Comparison of ENCODE assay signal across 1 cellular context in genomic region chr11:65854161-65854592, GRCh38.
TF ChIP-seq lines count a peak whose summit lies in the region.

No MANE protein-coding gene starts in this region.

TF ChIP-seq in HepG2, 621 proteins besides CTCF, POLR2A, EP300 and RAD21 (continues in another document):
- peak; percentile 76 for TF ChIP-seq FOSL2 (CRISPR knock-in tag; IDR thresholded peaks at IDR 0.05)
- TF ChIP-seq ESRRA (CRISPR knock-in tag; IDR thresholded peaks at IDR 0.05; ENCODE audit: low read depth) = 0 out of 2 replicates have a peak, but pooled peaks have one; percentile 38
- TF ChIP-seq MBNL3 (CRISPR knock-in tag; conservative IDR thresholded peaks at IDR 0.05) = no peak
- no peak for TF ChIP-seq ZNF775 (CRISPR knock-in tag; IDR thresholded peaks at IDR 0.05; ENCODE audit: borderline replicate concordance)
- TF ChIP-seq, protein P1, sequence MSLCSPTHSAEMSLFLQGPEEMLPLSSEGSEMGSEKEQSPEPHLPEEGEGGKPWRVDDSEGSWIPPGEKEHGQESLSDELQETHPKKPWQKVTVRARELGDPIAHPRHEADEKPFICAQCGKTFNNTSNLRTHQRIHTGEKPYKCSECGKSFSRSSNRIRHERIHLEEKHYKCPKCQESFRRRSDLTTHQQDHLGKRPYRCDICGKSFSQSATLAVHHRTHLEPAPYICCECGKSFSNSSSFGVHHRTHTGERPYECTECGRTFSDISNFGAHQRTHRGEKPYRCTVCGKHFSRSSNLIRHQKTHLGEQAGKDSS (CRISPR knock-in tag; IDR thresholded peaks at IDR 0.05; ENCODE audit: borderline replicate concordance, low read depth) = 0 out of 2 replicates have a peak, but pooled peaks have one; percentile 32
- TF ChIP-seq, protein P2, sequence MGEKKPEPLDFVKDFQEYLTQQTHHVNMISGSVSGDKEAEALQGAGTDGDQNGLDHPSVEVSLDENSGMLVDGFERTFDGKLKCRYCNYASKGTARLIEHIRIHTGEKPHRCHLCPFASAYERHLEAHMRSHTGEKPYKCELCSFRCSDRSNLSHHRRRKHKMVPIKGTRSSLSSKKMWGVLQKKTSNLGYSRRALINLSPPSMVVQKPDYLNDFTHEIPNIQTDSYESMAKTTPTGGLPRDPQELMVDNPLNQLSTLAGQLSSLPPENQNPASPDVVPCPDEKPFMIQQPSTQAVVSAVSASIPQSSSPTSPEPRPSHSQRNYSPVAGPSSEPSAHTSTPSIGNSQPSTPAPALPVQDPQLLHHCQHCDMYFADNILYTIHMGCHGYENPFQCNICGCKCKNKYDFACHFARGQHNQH (CRISPR knock-in tag; IDR thresholded peaks at IDR 0.05) = 0 out of 2 replicates have a peak, but pooled peaks have one; percentile 20
- TF ChIP-seq ZNF556 (CRISPR knock-in tag; IDR thresholded peaks at IDR 0.05; ENCODE audit: borderline replicate concordance) = no peak
- TF ChIP-seq YEATS4 (CRISPR knock-in tag; IDR thresholded peaks at IDR 0.05; ENCODE audit: borderline replicate concordance) = peak; percentile 45; the same call in 1 of the 2 replicates
- peak; percentile 47; the same call in 1 of the 2 replicates for TF ChIP-seq MED1 (CRISPR knock-in tag; IDR thresholded peaks at IDR 0.05)
- peak; percentile 97 for TF ChIP-seq RXRA (CRISPR knock-in tag; IDR thresholded peaks at IDR 0.05)
- TF ChIP-seq ZNF430 (CRISPR knock-in tag; IDR thresholded peaks at IDR 0.05) = peak; percentile 22; the same call in 1 of the 2 replicates
- peak; percentile 42; the same call in 1 of the 2 replicates for TF ChIP-seq SPEN (CRISPR knock-in tag; IDR thresholded peaks at IDR 0.05; ENCODE audit: low read depth)
- 0 out of 2 replicates have a peak, but pooled peaks have one; percentile 22 for TF ChIP-seq FOXK1 (CRISPR knock-in tag; IDR thresholded peaks at IDR 0.05; ENCODE audit: borderline replicate concordance, low read depth)
- TF ChIP-seq ZNF264 (CRISPR knock-in tag; IDR thresholded peaks at IDR 0.05) = 0 out of 2 replicates have a peak, but pooled peaks have one; percentile 23
- no peak for TF ChIP-seq ETS1 (CRISPR knock-in tag; IDR thresholded peaks at IDR 0.05)
- TF ChIP-seq, protein P3, sequence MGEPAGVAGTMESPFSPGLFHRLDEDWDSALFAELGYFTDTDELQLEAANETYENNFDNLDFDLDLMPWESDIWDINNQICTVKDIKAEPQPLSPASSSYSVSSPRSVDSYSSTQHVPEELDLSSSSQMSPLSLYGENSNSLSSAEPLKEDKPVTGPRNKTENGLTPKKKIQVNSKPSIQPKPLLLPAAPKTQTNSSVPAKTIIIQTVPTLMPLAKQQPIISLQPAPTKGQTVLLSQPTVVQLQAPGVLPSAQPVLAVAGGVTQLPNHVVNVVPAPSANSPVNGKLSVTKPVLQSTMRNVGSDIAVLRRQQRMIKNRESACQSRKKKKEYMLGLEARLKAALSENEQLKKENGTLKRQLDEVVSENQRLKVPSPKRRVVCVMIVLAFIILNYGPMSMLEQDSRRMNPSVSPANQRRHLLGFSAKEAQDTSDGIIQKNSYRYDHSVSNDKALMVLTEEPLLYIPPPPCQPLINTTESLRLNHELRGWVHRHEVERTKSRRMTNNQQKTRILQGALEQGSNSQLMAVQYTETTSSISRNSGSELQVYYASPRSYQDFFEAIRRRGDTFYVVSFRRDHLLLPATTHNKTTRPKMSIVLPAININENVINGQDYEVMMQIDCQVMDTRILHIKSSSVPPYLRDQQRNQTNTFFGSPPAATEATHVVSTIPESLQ (CRISPR knock-in tag; conservative IDR thresholded peaks at IDR 0.05) = no peak
- peak; percentile 65 for TF ChIP-seq RBM22 (optimal IDR thresholded peaks at IDR 0.05; ENCODE audit: low read length)
- peak; percentile 38; the same call in 1 of the 2 replicates for TF ChIP-seq CREM (IDR thresholded peaks at IDR 0.05)
- TF ChIP-seq CREM (CRISPR knock-in tag; IDR thresholded peaks at IDR 0.05) = no peak
- peak; percentile 85 for TF ChIP-seq HNF4A (CRISPR knock-in tag; IDR thresholded peaks at IDR 0.05)
- TF ChIP-seq ZFP90 (CRISPR knock-in tag; IDR thresholded peaks at IDR 0.05; ENCODE audit: borderline replicate concordance) = 0 out of 2 replicates have a peak, but pooled peaks have one; percentile 28
- TF ChIP-seq MAFF (IDR thresholded peaks at IDR 0.05; ENCODE audit: low read depth, low read length) = no peak
- 0 out of 2 replicates have a peak, but pooled peaks have one; percentile 32 for TF ChIP-seq ARID5B (CRISPR knock-in tag; IDR thresholded peaks at IDR 0.05)
- TF ChIP-seq POGK (CRISPR knock-in tag; conservative IDR thresholded peaks at IDR 0.05) = no peak
- peak; percentile 53; the same call in 1 of the 2 replicates for TF ChIP-seq ZNF574 (CRISPR knock-in tag; IDR thresholded peaks at IDR 0.05)
- no peak for TF ChIP-seq ZNF329 (CRISPR knock-in tag; IDR thresholded peaks at IDR 0.05; ENCODE audit: low read depth)
- no peak for TF ChIP-seq CREB1 (IDR thresholded peaks at IDR 0.05)
- TF ChIP-seq CREB1 (CRISPR knock-in tag; IDR thresholded peaks at IDR 0.05) = no peak
- TF ChIP-seq, protein P4, sequence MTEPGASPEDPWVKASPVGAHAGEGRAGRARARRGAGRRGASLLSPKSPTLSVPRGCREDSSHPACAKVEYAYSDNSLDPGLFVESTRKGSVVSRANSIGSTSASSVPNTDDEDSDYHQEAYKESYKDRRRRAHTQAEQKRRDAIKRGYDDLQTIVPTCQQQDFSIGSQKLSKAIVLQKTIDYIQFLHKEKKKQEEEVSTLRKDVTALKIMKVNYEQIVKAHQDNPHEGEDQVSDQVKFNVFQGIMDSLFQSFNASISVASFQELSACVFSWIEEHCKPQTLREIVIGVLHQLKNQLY (CRISPR knock-in tag; IDR thresholded peaks at IDR 0.05) = 0 out of 2 replicates have a peak, but pooled peaks have one; percentile 15
- 0 out of 2 replicates have a peak, but pooled peaks have one; percentile 33 for TF ChIP-seq PITX1 (CRISPR knock-in tag; IDR thresholded peaks at IDR 0.05)
- TF ChIP-seq GABPA (IDR thresholded peaks at IDR 0.05; ENCODE audit: low read depth, low read length) = no peak
- TF ChIP-seq GABPA (CRISPR knock-in tag; IDR thresholded peaks at IDR 0.05; ENCODE audit: low read depth) = 0 out of 2 replicates have a peak, but pooled peaks have one; percentile 32
- TF ChIP-seq MLXIP (CRISPR knock-in tag; IDR thresholded peaks at IDR 0.05; ENCODE audit: borderline replicate concordance) = no peak
- TF ChIP-seq, protein P5, sequence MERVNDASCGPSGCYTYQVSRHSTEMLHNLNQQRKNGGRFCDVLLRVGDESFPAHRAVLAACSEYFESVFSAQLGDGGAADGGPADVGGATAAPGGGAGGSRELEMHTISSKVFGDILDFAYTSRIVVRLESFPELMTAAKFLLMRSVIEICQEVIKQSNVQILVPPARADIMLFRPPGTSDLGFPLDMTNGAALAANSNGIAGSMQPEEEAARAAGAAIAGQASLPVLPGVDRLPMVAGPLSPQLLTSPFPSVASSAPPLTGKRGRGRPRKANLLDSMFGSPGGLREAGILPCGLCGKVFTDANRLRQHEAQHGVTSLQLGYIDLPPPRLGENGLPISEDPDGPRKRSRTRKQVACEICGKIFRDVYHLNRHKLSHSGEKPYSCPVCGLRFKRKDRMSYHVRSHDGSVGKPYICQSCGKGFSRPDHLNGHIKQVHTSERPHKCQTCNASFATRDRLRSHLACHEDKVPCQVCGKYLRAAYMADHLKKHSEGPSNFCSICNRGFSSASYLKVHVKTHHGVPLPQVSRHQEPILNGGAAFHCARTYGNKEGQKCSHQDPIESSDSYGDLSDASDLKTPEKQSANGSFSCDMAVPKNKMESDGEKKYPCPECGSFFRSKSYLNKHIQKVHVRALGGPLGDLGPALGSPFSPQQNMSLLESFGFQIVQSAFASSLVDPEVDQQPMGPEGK (CRISPR knock-in tag; IDR thresholded peaks at IDR 0.05) = peak; percentile 48; the same call in 1 of the 2 replicates
- TF ChIP-seq NCOR1 (IDR thresholded peaks at IDR 0.05; ENCODE audit: borderline replicate concordance, low read length) = peak; percentile 93; the same call in 1 of the 2 replicates
- TF ChIP-seq AHR (CRISPR knock-in tag; IDR thresholded peaks at IDR 0.05) = no peak
- peak; percentile 11 for TF ChIP-seq TEAD3 (CRISPR knock-in tag; optimal IDR thresholded peaks at IDR 0.05; ENCODE audit: borderline replicate concordance)
